32 cellular contexts compared by ENCODE assay signal in the genomic region with DNA sequence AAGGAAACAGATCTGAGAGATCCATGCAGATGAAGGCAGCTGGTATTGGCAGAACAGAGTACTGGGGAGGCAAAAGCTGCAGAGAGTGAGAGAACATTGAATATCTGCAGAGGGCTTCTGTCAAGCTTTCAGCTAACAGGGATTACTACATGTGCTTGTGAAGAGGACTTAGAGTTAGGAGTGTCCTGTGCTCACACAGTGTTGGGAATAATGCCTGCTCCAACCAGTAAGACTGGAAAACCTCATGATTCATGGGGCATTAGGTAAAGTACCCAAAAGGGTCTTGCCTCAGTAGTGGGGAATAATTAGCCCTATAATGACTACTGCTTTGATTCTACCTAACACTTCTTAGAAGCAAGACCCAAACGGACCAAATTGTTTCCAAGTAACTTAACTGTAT.
"Had no signal": no experiment of that assay in that cellular context is flagged by ENCODE, and none has a peak within 500 bp of the region (broad histone marks: within the 10 kb centered on the region; RNA-seq: fewer than 3 reads in every experiment).

No MANE protein-coding gene starts in this region.

- H3K4me3 ChIP-seq: left ventricle myocardium inferior, lung, mucosa of descending colon, pancreas, right atrium auricular region, stomach, thyroid gland, upper lobe of left lung, vagina had no signal

- H3K4me1 ChIP-seq: left ventricle myocardium inferior, pancreas, right atrium auricular region, stomach, thyroid gland, upper lobe of left lung had no signal

- FAIRE-seq: astrocyte, endothelial cell of umbilical vein, frontal cortex, pancreas had no signal

- H3K27me3 ChIP-seq: brain microvascular endothelial cell, pancreas, right atrium auricular region, stomach, thyroid gland, upper lobe of left lung, vagina had no signal

- H3K9me3 ChIP-seq: mucosa of descending colon, pancreas, right atrium auricular region, stomach, thyroid gland, upper lobe of left lung, vagina had no signal

- H3K9me3 Mint-ChIP-seq: activated CD4-positive, alpha-beta T cell treated with anti-CD3 and anti-CD28 coated beads, Interleukin-2, amount 10 ng/mL, durations not matched to agents 24 days and 14 days; activated naive CD8-positive, alpha-beta T cell treated with anti-CD3 and anti-CD28 coated beads, Interleukin-2, amount 10 ng/mL, durations not matched to agents 7 days and 5 days; activated T-helper 1 cell treated with anti-CD3 and anti-CD28 coated beads, Interleukin-12 subunit alpha, Interleukin-12 subunit beta, Interleukin-2, Interleukin-4 antibody, amounts not matched to agents 30 ng/mL and 10 ng/mL and 1 ng/mL, durations not matched to agents 14 hours and 24 hours and 36 hours; stimulated activated naive B cell treated with anti-CD40 and anti-IgM and Interleukin-4, amounts not matched to agents 10 μg/mL and 1 μg/mL and 100 μg/mL, for 72 hours had no signal

- H3K4me3 Mint-ChIP-seq: activated CD4-positive, alpha-beta memory T cell treated with anti-CD3 and anti-CD28 coated beads for 36 hours; activated CD4-positive, alpha-beta T cell treated with anti-CD3 and anti-CD28 coated beads, Interleukin-2, amount 10 ng/mL, durations not matched to agents 24 days and 14 days; activated naive CD4-positive, alpha-beta T cell treated with anti-CD3 and anti-CD28 coated beads for 36 hours; activated naive CD8-positive, alpha-beta T cell treated with anti-CD3 and anti-CD28 coated beads, Interleukin-2, amount 10 ng/mL, durations not matched to agents 7 days and 5 days; activated T-helper 1 cell treated with anti-CD3 and anti-CD28 coated beads, Interleukin-12 subunit alpha, Interleukin-12 subunit beta, Interleukin-2, Interleukin-4 antibody, amounts not matched to agents 30 ng/mL and 10 ng/mL and 1 ng/mL, durations not matched to agents 14 hours and 24 hours and 36 hours; nephron; stimulated activated naive B cell treated with anti-CD40 and anti-IgM and Interleukin-4, amounts not matched to agents 10 μg/mL and 1 μg/mL and 100 μg/mL, for 72 hours had no signal

- DNase-seq: activated CD4-positive, alpha-beta memory T cell treated with anti-CD3 and anti-CD28 coated beads for 36 hours; activated CD4-positive, alpha-beta T cell treated with anti-CD3 and anti-CD28 coated beads, Interleukin-2, amount 10 ng/mL, durations not matched to agents 24 days and 14 days; activated CD4-positive, CD25-positive, alpha-beta regulatory T cell treated with anti-CD3 and anti-CD28 coated beads, Interleukin-2, amount 50 U/mL, for 72 hours; activated CD8-positive, alpha-beta memory T cell treated with anti-CD3 and anti-CD28 coated beads, Interleukin-2, amount 50 U/mL, for 4 hours; activated effector memory CD4-positive, alpha-beta T cell treated with anti-CD3 and anti-CD28 coated beads, Interleukin-2, amount 50 U/mL, for 16 hours; activated naive CD4-positive, alpha-beta T cell treated with anti-CD3 and anti-CD28 coated beads for 36 hours; activated naive CD8-positive, alpha-beta T cell treated with anti-CD3 and anti-CD28 coated beads, Interleukin-2, amount 10 ng/mL, durations not matched to agents 7 days and 5 days; activated T-cell treated with anti-CD3 and anti-CD28 coated beads, Interleukin-2, amount 50 U/mL, for 1 hour; amniotic stem cell; brain microvascular endothelial cell; caudate nucleus; islet precursor cell; left ventricle myocardium inferior; mucosa of descending colon; nucleus accumbens; pancreas; stimulated activated CD4-positive, alpha-beta T cell treated with anti-CD3 and anti-CD28 coated beads, Interleukin-15, amount 100 ng/mL, for 24 hours; stimulated activated CD4-positive, alpha-beta T cell treated with anti-CD3 and anti-CD28 coated beads, Interleukin-2, amount 100 ng/mL, for 24 hours; stimulated activated naive B cell treated with anti-CD40 and anti-IgM and Interleukin-4, amounts not matched to agents 10 μg/mL and 1 μg/mL and 100 μg/mL, for 72 hours; stomach; T-helper 9 cell; thyroid gland; upper lobe of left lung; WERI-Rb-1 had no signal

- ATAC-seq: mucosa of descending colon; pancreas; stimulated activated naive B cell treated with anti-CD40 and anti-IgM and Interleukin-4, amounts not matched to agents 10 μg/mL and 1 μg/mL and 100 μg/mL, for 72 hours had no signal

- H3K36me3 Mint-ChIP-seq: activated CD4-positive, alpha-beta memory T cell treated with anti-CD3 and anti-CD28 coated beads for 36 hours; activated naive CD8-positive, alpha-beta T cell treated with anti-CD3 and anti-CD28 coated beads, Interleukin-2, amount 10 ng/mL, durations not matched to agents 7 days and 5 days; stimulated activated naive B cell treated with anti-CD40 and anti-IgM and Interleukin-4, amounts not matched to agents 10 μg/mL and 1 μg/mL and 100 μg/mL, for 72 hours had no signal

- H3K27me3 Mint-ChIP-seq: activated CD4-positive, alpha-beta memory T cell treated with anti-CD3 and anti-CD28 coated beads for 36 hours; activated CD4-positive, alpha-beta T cell treated with anti-CD3 and anti-CD28 coated beads, Interleukin-2, amount 10 ng/mL, durations not matched to agents 24 days and 14 days; activated naive CD8-positive, alpha-beta T cell treated with anti-CD3 and anti-CD28 coated beads, Interleukin-2, amount 10 ng/mL, durations not matched to agents 7 days and 5 days; stimulated activated naive B cell treated with anti-CD40 and anti-IgM and Interleukin-4, amounts not matched to agents 10 μg/mL and 1 μg/mL and 100 μg/mL, for 72 hours had no signal

- H3K27ac ChIP-seq: brain microvascular endothelial cell, left ventricle myocardium inferior, pancreas, right atrium auricular region, stomach, thyroid gland, upper lobe of left lung, vagina, WERI-Rb-1 had no signal

- H3K27ac Mint-ChIP-seq: activated CD4-positive, alpha-beta memory T cell treated with anti-CD3 and anti-CD28 coated beads for 36 hours; activated CD4-positive, alpha-beta T cell treated with anti-CD3 and anti-CD28 coated beads, Interleukin-2, amount 10 ng/mL, durations not matched to agents 24 days and 14 days; activated naive CD4-positive, alpha-beta T cell treated with anti-CD3 and anti-CD28 coated beads for 36 hours; activated naive CD8-positive, alpha-beta T cell treated with anti-CD3 and anti-CD28 coated beads, Interleukin-2, amount 10 ng/mL, durations not matched to agents 7 days and 5 days; activated T-helper 1 cell treated with anti-CD3 and anti-CD28 coated beads, Interleukin-12 subunit alpha, Interleukin-12 subunit beta, Interleukin-2, Interleukin-4 antibody, amounts not matched to agents 30 ng/mL and 10 ng/mL and 1 ng/mL, durations not matched to agents 14 hours and 24 hours and 36 hours; nephron; stimulated activated naive B cell treated with anti-CD40 and anti-IgM and Interleukin-4, amounts not matched to agents 10 μg/mL and 1 μg/mL and 100 μg/mL, for 72 hours had no signal

- H3K36me3 ChIP-seq: brain microvascular endothelial cell, left ventricle myocardium inferior, pancreas, right atrium auricular region, stomach, thyroid gland, upper lobe of left lung, vagina, WERI-Rb-1 had no signal

- H3K4me1 Mint-ChIP-seq: activated CD4-positive, alpha-beta T cell treated with anti-CD3 and anti-CD28 coated beads, Interleukin-2, amount 10 ng/mL, durations not matched to agents 24 days and 14 days; activated naive CD8-positive, alpha-beta T cell treated with anti-CD3 and anti-CD28 coated beads, Interleukin-2, amount 10 ng/mL, durations not matched to agents 7 days and 5 days; stimulated activated naive B cell treated with anti-CD40 and anti-IgM and Interleukin-4, amounts not matched to agents 10 μg/mL and 1 μg/mL and 100 μg/mL, for 72 hours had no signal
